In genomic region chr17:51796026-51796425, GRCh38 we compare ENCODE assay signal across 22 cellular contexts.
DNase-seq lines count a peak whose midpoint lies in the region; ATAC-seq, FAIRE-seq and TF ChIP-seq lines count a peak whose summit lies in the region.
"Had no signal": no experiment of that assay in that cellular context is flagged by ENCODE, and none has a peak within 500 bp of the region (broad histone marks: within the 10 kb centered on the region; RNA-seq: fewer than 3 reads in every experiment).

No MANE protein-coding gene starts in this region.

- no peak overlapping the region for H3K9ac ChIP-seq in K562 (ENCODE audit: insufficient read depth in 1 of 2, low read depth in 2 of 2, low read length in 2 of 2)
- H3K9ac ChIP-seq: BLaER1 had no signal

- H3K4me3 ChIP-seq in right cardiac atrium (ENCODE audit: low read length) (no peak overlapping the region), K562 (no peak overlapping the region)
- H3K4me3 ChIP-seq: BLaER1 had no signal

- FAIRE-seq in K562 (lab: Jason Lieb, UNC) = no peak
- FAIRE-seq: A204.1, G401.6, GM19239 had no signal

- H2AFZ ChIP-seq in K562 (ENCODE audit: low read depth, low read length) = no peak overlapping the region

- POLR2A ChIA-PET in K562 (lab: Yijun Ruan, JAX) = no interaction called here

- H3K36me3 Mint-ChIP-seq in nephron (ENCODE audit: low read depth) = no peaks in the 10 kb centered on the region
- no peaks in the 10 kb centered on the region for H3K36me3 Mint-ChIP-seq in natural killer cell treated with Interleukin-12 subunit alpha and Interleukin-12 subunit beta and Interleukin-15 and Interleukin-18, amount 100 ng/mL, for 72 hours
- H3K36me3 Mint-ChIP-seq: CD14-positive monocyte; CD4-positive, alpha-beta memory T cell; CD4-positive, CD25-positive, alpha-beta regulatory T cell; CD8-positive, alpha-beta memory T cell had no signal

- no peak for TF ChIP-seq RAD21 in K562 (CRISPR knock-in tag; conservative IDR thresholded peaks at IDR 0.05 in 1 of 2, IDR thresholded peaks at IDR 0.05 in 1 of 2)

- CTCF ChIA-PET in K562 (lab: Yijun Ruan, JAX; ENCODE audit: low intra/inter-chr PET ratio) = no interaction called here

- no peak overlapping the region for H3K4me3 Mint-ChIP-seq in nephron
- no peak overlapping the region for H3K4me3 Mint-ChIP-seq in natural killer cell treated with Interleukin-12 subunit alpha and Interleukin-12 subunit beta and Interleukin-15 and Interleukin-18, amount 100 ng/mL, for 72 hours
- H3K4me3 Mint-ChIP-seq: CD14-positive monocyte; CD4-positive, alpha-beta memory T cell; CD4-positive, CD25-positive, alpha-beta regulatory T cell; CD8-positive, alpha-beta memory T cell had no signal

- intact Hi-C loops in Right ventricle myocardium inferior (cut with DNase I) (no loop called here), right cardiac atrium (cut with DNase I) (no loop called here), K562 (cut with micrococcal nuclease) (no loop called here)

- no peaks in the 10 kb centered on the region for H3K9me3 ChIP-seq in right cardiac atrium (ENCODE audit: control insufficient read depth, low read length)
- H3K9me3 ChIP-seq in K562 (replicated peaks; ENCODE audit: control insufficient read depth, insufficient read depth, low read depth, low read length) = no peaks in the 10 kb centered on the region
- H3K9me3 ChIP-seq: BE2C, BLaER1 had no signal

- TF ChIP-seq CTCF in K562 (IDR thresholded peaks at IDR 0.05 in 2 of 3, conservative IDR thresholded peaks at IDR 0.05 in 1 of 3; ENCODE audit: insufficient read depth in 2 of 3, low read depth in 1 of 3, low read length in 3 of 3) (no peak), nephron (IDR thresholded peaks at IDR 0.05; ENCODE audit: unreplicated experiment in 3 of 3) (no peak)

- no peaks in the 10 kb centered on the region for H3K4me1 ChIP-seq in right cardiac atrium (ENCODE audit: control insufficient read depth, insufficient read depth, low read length)
- no peaks in the 10 kb centered on the region for H3K4me1 ChIP-seq in K562 (replicated peaks in 1 of 2; ENCODE audit: control insufficient read depth in 2 of 2, insufficient read depth in 2 of 2, low read length in 2 of 2)
- H3K4me1 ChIP-seq: BE2C had no signal

- H3K27me3 ChIP-seq in right cardiac atrium (ENCODE audit: control insufficient read depth, insufficient read depth) (no peaks in the 10 kb centered on the region), K562 (ENCODE audit: control insufficient read depth in 2 of 2, insufficient read depth in 2 of 2, low read length in 2 of 2) (no peaks in the 10 kb centered on the region)
- H3K27me3 ChIP-seq: BE2C, BLaER1 had no signal

- no peaks in the 10 kb centered on the region for H4K20me1 ChIP-seq in K562 (replicated peaks; ENCODE audit: control insufficient read depth, insufficient read depth, low read length)
- H4K20me1 ChIP-seq: BLaER1 had no signal

- peaks cover 3% of the 10 kb centered on the region for H3K27me3 Mint-ChIP-seq in nephron (ENCODE audit: low read depth)
- H3K27me3 Mint-ChIP-seq in natural killer cell treated with Interleukin-12 subunit alpha and Interleukin-12 subunit beta and Interleukin-15 and Interleukin-18, amount 100 ng/mL, for 72 hours = peaks cover 11 to 23% of the 10 kb centered on the region in 2 donors

- H3K4me2 ChIP-seq in K562 (ENCODE audit: insufficient read depth, low read length) = no peak overlapping the region
- H3K4me2 ChIP-seq: BLaER1 had no signal

- TF ChIP-seq EP300 in K562 (IDR thresholded peaks at IDR 0.05; ENCODE audit: low read length) = no peak

- BruUV-seq in K562 (replicated peaks; lab: Mats Ljungman, UMichigan) = no TSS peak

- no peaks in the 10 kb centered on the region for H3K79me2 ChIP-seq in K562 (ENCODE audit: control insufficient read depth, insufficient read depth, low read length)

- DNase-seq in Right ventricle myocardium inferior (ENCODE audit: missing footprints) = peak; percentile 39
- no peak for DNase-seq in right cardiac atrium
- DNase-seq in K562 (ENCODE audit: extremely low read depth in 1 of 4, low spot score in 3 of 4) = no peak
- no peak for DNase-seq in A172 (ENCODE audit: low spot score)
- no peak for DNase-seq in natural killer cell treated with Interleukin-12 subunit alpha and Interleukin-12 subunit beta and Interleukin-15 and Interleukin-18, amount 100 ng/mL, for 72 hours (ENCODE audit: low spot score)
- no peak for DNase-seq in DMS 273 treated with DMSO at 0.1 percent for 48 hours (lab: John Stamatoyannopoulos, UW)
- DNase-seq: ACHN; BE2C; C1 segment of cervical spinal cord; CD4-positive, alpha-beta memory T cell; CD4-positive, CD25-positive, alpha-beta regulatory T cell; CD8-positive, alpha-beta memory T cell; COR-L47; DMS79 treated with DMSO at 0.1 percent for 48 hours; GF-D8 had no signal

- ATAC-seq in Right ventricle myocardium inferior = no peak
- ATAC-seq in right cardiac atrium = no peak
- ATAC-seq in K562 = no peak
- no peak for ATAC-seq in natural killer cell treated with Interleukin-12 subunit alpha and Interleukin-12 subunit beta and Interleukin-15 and Interleukin-18, amount 100 ng/mL, for 72 hours

- H3K9me1 ChIP-seq in K562 (ENCODE audit: control insufficient read depth, insufficient read depth, low read length) = no peaks in the 10 kb centered on the region

- H3K4me1 Mint-ChIP-seq in nephron = peaks cover 14% of the 10 kb centered on the region
- no peaks in the 10 kb centered on the region for H3K4me1 Mint-ChIP-seq in natural killer cell treated with Interleukin-12 subunit alpha and Interleukin-12 subunit beta and Interleukin-15 and Interleukin-18, amount 100 ng/mL, for 72 hours (ENCODE audit: low read depth in 2 of 2)
- H3K4me1 Mint-ChIP-seq: CD14-positive monocyte; CD4-positive, alpha-beta memory T cell; CD4-positive, CD25-positive, alpha-beta regulatory T cell; CD8-positive, alpha-beta memory T cell had no signal

- H3K36me3 ChIP-seq in K562 (ENCODE audit: control insufficient read depth, insufficient read depth, low read length) = no peaks in the 10 kb centered on the region
- H3K36me3 ChIP-seq: BE2C, BLaER1 had no signal

- WGBS in right cardiac atrium = 75% methylated on average over 5 of the region's 5 CpGs
- WGBS in K562 (ENCODE audit: insufficient coverage, low coverage, missing lambda C conversion rate) = 0% methylated on average over 5 of the region's 5 CpGs

- in situ Hi-C loops in K562 (cut with MboI) = no loop called here

- peak overlapping the region in 2 of 3 experiments; percentile 18 to 54 for H3K27ac Mint-ChIP-seq in nephron
- H3K27ac Mint-ChIP-seq in natural killer cell treated with Interleukin-12 subunit alpha and Interleukin-12 subunit beta and Interleukin-15 and Interleukin-18, amount 100 ng/mL, for 72 hours = no peak overlapping the region
- H3K27ac Mint-ChIP-seq: CD14-positive monocyte; CD4-positive, alpha-beta memory T cell; CD4-positive, CD25-positive, alpha-beta regulatory T cell; CD8-positive, alpha-beta memory T cell had no signal

- no peak overlapping the region for H3K27ac ChIP-seq in right cardiac atrium (ENCODE audit: low read length)
- H3K27ac ChIP-seq in K562 (ENCODE audit: extremely low read depth, low read depth, low read length) = no peak overlapping the region
- H3K27ac ChIP-seq: 22Rv1, BLaER1 had no signal

- no peaks in the 10 kb centered on the region for H3K9me3 Mint-ChIP-seq in nephron
- no peaks in the 10 kb centered on the region for H3K9me3 Mint-ChIP-seq in natural killer cell treated with Interleukin-12 subunit alpha and Interleukin-12 subunit beta and Interleukin-15 and Interleukin-18, amount 100 ng/mL, for 72 hours

- TF ChIP-seq POLR2A in K562 (conservative IDR thresholded peaks at IDR 0.05) = no peak

TF ChIP-seq in K562, 482 proteins besides CTCF, POLR2A, EP300 and RAD21:
- peak; percentile 36; the same call in 1 of the 2 replicates for TF ChIP-seq SPI1 (IDR thresholded peaks at IDR 0.05; ENCODE audit: borderline replicate concordance, low read depth, low read length)
- TF ChIP-seq GABPB2 (CRISPR knock-in tag; conservative IDR thresholded peaks at IDR 0.05) = no peak

Comparison
In these comparisons a context has a peak if more than half of its experiments do, and no peak if none do; other contexts are left out.
1. H3K27ac Mint-ChIP-seq: peak in nephron (2 of 3); none in natural killer cell treated with Interleukin-12 subunit alpha and Interleukin-12 subunit beta and Interleukin-15 and Interleukin-18, amount 100 ng/mL, for 72 hours (0 of 2).